In genomic region chr21:26572026-26572425, GRCh38 we compare ENCODE assay signal across 12 cellular contexts. TPM values are rescaled to one million over a fixed set of nuclear protein-coding genes. Genes with fewer than 3 reads are reported as not detected.
A peak's percentile ranks its signal among the peaks of the same experiment; 100 is the strongest.
DNase-seq lines count a peak whose midpoint lies in the region; ATAC-seq and TF ChIP-seq lines count a peak whose summit lies in the region.
"Had no signal": no experiment of that assay in that cellular context is flagged by ENCODE, and none has a peak within 500 bp of the region (broad histone marks: within the 10 kb centered on the region; RNA-seq: fewer than 3 reads in every experiment).

No MANE protein-coding gene starts in this region.

- H3K36me3 ChIP-seq in endocrine pancreas (ENCODE audit: control insufficient read depth, insufficient read depth, low read length) (no peaks in the 10 kb centered on the region), mesendoderm (ENCODE audit: control insufficient read depth, insufficient read depth, low read length) (no peaks in the 10 kb centered on the region), suprapubic skin (no peaks in the 10 kb centered on the region)
- H3K36me3 ChIP-seq: brain microvascular endothelial cell, tibial nerve had no signal

- no CpG with 5 or more reads among the region's 7 CpGs for WGBS in mesendoderm (ENCODE audit: extremely low coverage, insufficient coverage, low lambda C conversion rate)
- WGBS in suprapubic skin = 40% methylated on average over 7 of the region's 7 CpGs

- H3K27me3 ChIP-seq in endocrine pancreas (ENCODE audit: control insufficient read depth, insufficient read depth, low read length) = no peaks in the 10 kb centered on the region
- H3K27me3 ChIP-seq in mesendoderm (ENCODE audit: insufficient read depth, low read length, poor library complexity) = no peaks in the 10 kb centered on the region
- peaks cover 8% of the 10 kb centered on the region for H3K27me3 ChIP-seq in suprapubic skin

- no peaks in the 10 kb centered on the region for H3K4me1 ChIP-seq in endocrine pancreas (ENCODE audit: control insufficient read depth, insufficient read depth, low read length)
- H3K4me1 ChIP-seq in mesendoderm (ENCODE audit: control insufficient read depth, low read depth, low read length) = no peaks in the 10 kb centered on the region
- H3K4me1 ChIP-seq in suprapubic skin = peaks cover 9% of the 10 kb centered on the region

- H4K8ac ChIP-seq in mesendoderm (ENCODE audit: low read depth, low read length) = no peak overlapping the region

- no peak overlapping the region for H2BK15ac ChIP-seq in mesendoderm (replicated peaks; ENCODE audit: low read depth)

- H3K9me3 ChIP-seq in endocrine pancreas (ENCODE audit: control insufficient read depth, low read length) (no peaks in the 10 kb centered on the region), suprapubic skin (no peaks in the 10 kb centered on the region)

- DNase-seq in NCI-H748 (lab: John Stamatoyannopoulos, UW; ENCODE audit: unreplicated experiment) (peak; percentile 33), NCI-H748 treated with DMSO at 0.1 percent for 48 hours (lab: John Stamatoyannopoulos, UW) (no peak), mesendoderm (no peak), suprapubic skin (ENCODE audit: low spot score in 2 of 2) (no peak), NAMALWA (ENCODE audit: low spot score) (no peak)
- no peak for DNase-seq in activated CD8-positive, alpha-beta memory T cell treated with anti-CD3 and anti-CD28 coated beads, Interleukin-2, amount 50 U/mL, for 4 hours
- DNase-seq: brain microvascular endothelial cell, NCI-H1436 treated with DMSO at 0.1 percent for 48 hours had no signal

- H3K4me3 ChIP-seq in endocrine pancreas (ENCODE audit: control insufficient read depth, insufficient read depth, low read length) (peak overlapping the region; percentile 88), mesendoderm (ENCODE audit: low read length) (peak overlapping the region; percentile 85), suprapubic skin (peak overlapping the region; percentile 57)

- H4K5ac ChIP-seq in mesendoderm (ENCODE audit: low read length) = no peak overlapping the region

- H3K27ac ChIP-seq in mesendoderm (ENCODE audit: low read depth, low read length) = no peak overlapping the region
- H3K27ac ChIP-seq in suprapubic skin = peak overlapping the region; percentile 80
- H3K27ac ChIP-seq: brain microvascular endothelial cell had no signal

- TF ChIP-seq CTCF in suprapubic skin (IDR thresholded peaks at IDR 0.05) = no peak

- H2BK120ac ChIP-seq in mesendoderm (ENCODE audit: low read depth, low read length) = no peak overlapping the region

- no peak overlapping the region for H2AK5ac ChIP-seq in mesendoderm (ENCODE audit: low read length)

- no peak overlapping the region for H3K9ac ChIP-seq in endocrine pancreas (ENCODE audit: control insufficient read depth, insufficient read depth, low read length)
- H3K9ac ChIP-seq in mesendoderm (ENCODE audit: low read length) = peak overlapping the region; percentile 92

- H3K56ac ChIP-seq in mesendoderm (ENCODE audit: low read length) = peak overlapping the region; percentile 97

- no peak for ATAC-seq in GM19351 (IDR thresholded peaks at IDR 0.05; ENCODE audit: unreplicated experiment)

- TF ChIP-seq POLR2A in suprapubic skin (IDR thresholded peaks at IDR 0.05) = no peak

- H3K18ac ChIP-seq in mesendoderm (ENCODE audit: low read length) = no peak overlapping the region

- H3K79me1 ChIP-seq in mesendoderm (ENCODE audit: low read length) = peaks cover 1% of the 10 kb centered on the region

- no peak overlapping the region for H3K4ac ChIP-seq in mesendoderm (ENCODE audit: low read depth, low read length)

- no peak overlapping the region for H2BK5ac ChIP-seq in mesendoderm (ENCODE audit: low read length)

- peak overlapping the region; percentile 24 for H3K4me2 ChIP-seq in mesendoderm (ENCODE audit: low read length)

- peaks cover 31% of the 10 kb centered on the region for H3K79me2 ChIP-seq in mesendoderm (ENCODE audit: control insufficient read depth, insufficient read depth, low read length)

- no peak overlapping the region for H3K23ac ChIP-seq in mesendoderm (ENCODE audit: low read length)

- TF ChIP-seq EP300 in suprapubic skin (IDR thresholded peaks at IDR 0.05) = no peak

RNA-seq across cellular contexts. Expression of gene CYYR1, which starts 1.1 kb away (rescaled TPM):
- polyA plus RNA-seq in mesendoderm (2013, experiment 1 of 2) = 41.2 TPM
- polyA plus RNA-seq in mesendoderm (2013, experiment 2 of 2) = 44.1 TPM
- 10 to 100 TPM in 1 of 4 donors, 1 to 10 TPM in 3; 3.1 to 15.9 (median 6.4) TPM for total RNA-seq in suprapubic skin
- total RNA-seq: fibroblast of villous mesenchyme had no signal
